In the genomic region with DNA sequence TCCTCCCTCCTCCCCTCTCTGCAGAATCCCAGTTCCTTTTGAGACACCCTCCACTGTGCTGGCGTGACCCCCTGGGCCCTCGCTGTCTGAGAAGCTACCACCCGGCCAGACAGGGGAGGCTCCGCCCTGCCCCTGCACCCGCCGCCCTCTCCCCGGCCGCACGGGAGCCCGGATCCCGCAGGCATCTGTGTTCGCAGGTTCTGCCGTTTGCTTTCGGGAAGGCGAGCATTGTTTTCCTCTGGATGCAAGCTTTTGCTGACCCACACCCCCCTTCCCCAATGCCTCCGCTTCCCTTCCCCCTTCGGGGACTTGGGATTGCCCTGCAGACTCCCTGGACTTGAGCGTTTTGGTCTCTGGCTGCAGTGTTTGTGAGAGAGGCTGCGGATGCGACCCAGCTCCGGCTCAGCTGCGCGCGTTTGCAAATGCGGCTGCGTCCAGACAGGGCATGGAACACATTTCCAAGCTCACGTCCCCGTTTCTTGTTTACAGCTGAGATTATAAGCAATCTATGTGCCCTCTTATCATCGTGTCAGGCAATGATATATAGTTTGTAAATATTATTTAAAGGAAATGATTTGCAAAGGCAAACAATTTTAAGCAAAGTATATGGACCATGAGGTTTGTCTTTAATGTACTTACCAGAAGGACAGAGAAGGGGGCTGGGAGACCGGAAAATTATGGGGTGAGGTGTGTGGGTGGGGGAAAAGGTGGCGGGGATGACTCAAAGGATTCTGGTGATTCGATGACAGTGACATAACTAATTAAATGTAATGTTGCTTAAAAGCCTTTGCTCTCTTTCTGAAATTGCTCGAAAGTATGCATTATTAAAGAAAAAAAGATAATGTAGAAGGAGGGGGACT, we compare ENCODE assay signal across 7 cellular contexts.
DNase-seq lines count a peak whose midpoint lies in the region; ATAC-seq, FAIRE-seq and TF ChIP-seq lines count a peak whose summit lies in the region.

No MANE protein-coding gene starts in this region.

- H3K4me1 ChIP-seq in HUES6 (ENCODE audit: control insufficient read depth, insufficient read depth, low read length) (peaks cover 17% of the 10 kb centered on the region), breast epithelium (no peaks in the 10 kb centered on the region), skeletal muscle satellite cell (ENCODE audit: control insufficient read depth, insufficient read depth, low read length) (peaks cover 14% of the 10 kb centered on the region)

- H3K36me3 ChIP-seq in HUES6 (ENCODE audit: control insufficient read depth, insufficient read depth, low read length) (no peaks in the 10 kb centered on the region), breast epithelium (no peaks in the 10 kb centered on the region), skeletal muscle satellite cell (ENCODE audit: insufficient read depth, low read length) (no peaks in the 10 kb centered on the region)

- peak overlapping the region; percentile 62 for H3K4me3 ChIP-seq in HUES6 (ENCODE audit: low read depth, low read length)
- H3K4me3 ChIP-seq in breast epithelium: peak overlapping the region; percentile 41 to 77 (median 55)
- H3K4me3 ChIP-seq in skeletal muscle satellite cell (ENCODE audit: low read length): peak overlapping the region; percentile 79

- in situ Hi-C loops in GM13977 (cut with MboI; ENCODE audit: low pct_unique_long_range_greater_than_20kb, low sequenced_read_pairs, unreplicated experiment): no loop called here

- TF ChIP-seq POLR2A in breast epithelium (IDR thresholded peaks at IDR 0.05) (no peak), GM18505 (IDR thresholded peaks at IDR 0.05; ENCODE audit: borderline replicate concordance, extremely low read depth, insufficient read depth, insufficient read length) (no peak)

- H3K27me3 ChIP-seq in HUES6 (ENCODE audit: control insufficient read depth, insufficient read depth, low read length) (peaks cover 6% of the 10 kb centered on the region; the same call in 1 of the 2 replicates), breast epithelium (no peaks in the 10 kb centered on the region), skeletal muscle satellite cell (ENCODE audit: control insufficient read depth, insufficient read depth, low read length) (no peaks in the 10 kb centered on the region)

- H3K9ac ChIP-seq in HUES6 (ENCODE audit: low read length) (peak overlapping the region; percentile 95), skeletal muscle satellite cell (ENCODE audit: low read depth, low read length) (peak overlapping the region; percentile 67)

- H3K4me2 ChIP-seq in skeletal muscle satellite cell (ENCODE audit: low read length): peak overlapping the region; percentile 91

- intact Hi-C loops in breast epithelium (cut with DNase I; ENCODE audit: low total_unique reads): loop anchor here (5.0 kb wide), 1 partner anchor 159 kb away; no protein-coding TSS in a partner anchor

- H3K27ac ChIP-seq in HUES6 (ENCODE audit: low read depth, low read length) (peak overlapping the region; percentile 73), breast epithelium (peak overlapping the region; percentile 30 to 68)

- no peak for ATAC-seq in GM18505 (IDR thresholded peaks at IDR 0.05; ENCODE audit: unreplicated experiment)

- TF ChIP-seq CTCF in GM13977 (IDR thresholded peaks at IDR 0.05; ENCODE audit: extremely low read depth, insufficient read depth, missing control alignments): no peak
- no peak for TF ChIP-seq CTCF in breast epithelium (IDR thresholded peaks at IDR 0.05)

- H3K9me3 ChIP-seq in HUES6 (ENCODE audit: control insufficient read depth, insufficient read depth, low read depth, low read length) (no peaks in the 10 kb centered on the region), breast epithelium (no peaks in the 10 kb centered on the region), skeletal muscle satellite cell (replicated peaks; ENCODE audit: low read length) (no peaks in the 10 kb centered on the region)

- no peak for FAIRE-seq in RCC 7860 (lab: Jason Lieb, UNC)

- peak; percentile 11 for DNase-seq in GM13977 (ENCODE audit: low spot score)
- peak; percentile 17 for DNase-seq in RCC 7860 (ENCODE audit: low spot score)
- DNase-seq in breast epithelium (ENCODE audit: low spot score in 2 of 2): peak; percentile 37 to 57
- DNase-seq in iPS-NIHi7 (ENCODE audit: extremely low spot score): peak; percentile 86

Comparison
In these comparisons a context has a peak if more than half of its experiments do, and no peak if none do; other contexts are left out.
1. DNase-seq: peak in every context shown above with its lines; median percentile 86 in iPS-NIHi7; 47 in breast epithelium; 17 in RCC 7860; 11 in GM13977.